ENCODE assay signal across 1 cellular context in genomic region chr11:128522063-128522942, GRCh38.
A peak's percentile ranks its signal among the peaks of the same experiment; 100 is the strongest.
TF ChIP-seq lines count a peak whose summit lies in the region.

No MANE protein-coding gene starts in this region.

TF ChIP-seq in GM12878, 131 proteins besides CTCF, POLR2A, EP300 and RAD21 (continued from another document):
- TF ChIP-seq ZNF687 (IDR thresholded peaks at IDR 0.05) (peak; percentile 81), IKZF2 (IDR thresholded peaks at IDR 0.05) (peak; percentile 42 to 48; a peak in 1 of 4 replicates), USF2 (IDR thresholded peaks at IDR 0.05; ENCODE audit: borderline replicate concordance, low read depth, low read length) (no peak), RB1 (IDR thresholded peaks at IDR 0.05; ENCODE audit: borderline replicate concordance) (peak; percentile 59), NKRF (conservative IDR thresholded peaks at IDR 0.05) (peak; percentile 63), YY1 (IDR thresholded peaks at IDR 0.05; ENCODE audit: low read depth, low read length) (0 out of 2 replicates have a peak, but pooled peaks have one; percentile 46), CEBPB (IDR thresholded peaks at IDR 0.05; ENCODE audit: borderline replicate concordance in 1 of 2, low read depth in 2 of 2, low read length in 2 of 2) (no peak), EGR1 (IDR thresholded peaks at IDR 0.05; ENCODE audit: borderline replicate concordance in 1 of 2, low read depth in 2 of 2, low read length in 2 of 2) (peak in 1 of 2 experiments; percentile 37; a peak in 1 of 3 replicates), BCL11A (IDR thresholded peaks at IDR 0.05; ENCODE audit: low read depth, low read length) (no peak), POLR2AphosphoS2 (IDR thresholded peaks at IDR 0.05; ENCODE audit: low read depth, low read length) (peak; percentile 92; the same call in 1 of the 2 replicates), POU2F2 (IDR thresholded peaks at IDR 0.05; ENCODE audit: borderline replicate concordance, low read depth, low read length) (peak; percentile 50; the same call in 2 of the 3 replicates), IKZF1 (conservative IDR thresholded peaks at IDR 0.05) (peak; percentile 75), SREBF1 (IDR thresholded peaks at IDR 0.05; ENCODE audit: low read length) (no peak), FOS (IDR thresholded peaks at IDR 0.05; ENCODE audit: borderline replicate concordance, extremely low read depth, insufficient read length) (no peak), MLLT1 (IDR thresholded peaks at IDR 0.05) (peak; percentile 63), EED (IDR thresholded peaks at IDR 0.05; ENCODE audit: low read depth) (peak; percentile 52; the same call in 1 of the 2 replicates), SRF (IDR thresholded peaks at IDR 0.05; ENCODE audit: low read depth in 2 of 2, low read length in 2 of 2) (no peak), BHLHE40 (IDR thresholded peaks at IDR 0.05; ENCODE audit: borderline replicate concordance in 1 of 2, low read depth in 2 of 2, low read length in 1 of 2) (peak; percentile 23 to 35; a peak in 1 of 4 replicates), ZBTB11 (CRISPR knock-in tag; IDR thresholded peaks at IDR 0.05) (no peak), POLR2AphosphoS5 (IDR thresholded peaks at IDR 0.05; ENCODE audit: low read length) (peak; percentile 92), ZNF207 (IDR thresholded peaks at IDR 0.05; ENCODE audit: borderline replicate concordance) (peak; percentile 73), STAT1 (conservative IDR thresholded peaks at IDR 0.05) (peak; percentile 76; the same call in 1 of the 2 replicates), FOXK2 (IDR thresholded peaks at IDR 0.05) (no peak), TAF1 (IDR thresholded peaks at IDR 0.05; ENCODE audit: borderline replicate concordance, low read depth, low read length) (peak; percentile 88; the same call in 1 of the 2 replicates), ZNF217 (IDR thresholded peaks at IDR 0.05) (peak; percentile 19; the same call in 1 of the 2 replicates), MXI1 (IDR thresholded peaks at IDR 0.05; ENCODE audit: low read depth, low read length) (peak; percentile 62), CHD1 (IDR thresholded peaks at IDR 0.05; ENCODE audit: low read depth, low read length) (0 out of 2 replicates have a peak, but pooled peaks have one; percentile 57), ZSCAN29 (IDR thresholded peaks at IDR 0.05) (peak; percentile 10; the same call in 1 of the 2 replicates), RELA (IDR thresholded peaks at IDR 0.05; ENCODE audit: borderline replicate concordance, partially characterized antibody) (peak; percentile 59), E2F4 (IDR thresholded peaks at IDR 0.05; ENCODE audit: low read depth, low read length) (0 out of 2 replicates have a peak, but pooled peaks have one; percentile 32), TCF3 (IDR thresholded peaks at IDR 0.05; ENCODE audit: borderline replicate concordance, insufficient read depth, low read depth, low read length) (0 out of 2 replicates have a peak, but pooled peaks have one; percentile 11), SMARCA5 (IDR thresholded peaks at IDR 0.05) (peak; percentile 54; the same call in 1 of the 2 replicates), PKNOX1 (IDR thresholded peaks at IDR 0.05) (peak; percentile 56)
